In the genomic region with DNA sequence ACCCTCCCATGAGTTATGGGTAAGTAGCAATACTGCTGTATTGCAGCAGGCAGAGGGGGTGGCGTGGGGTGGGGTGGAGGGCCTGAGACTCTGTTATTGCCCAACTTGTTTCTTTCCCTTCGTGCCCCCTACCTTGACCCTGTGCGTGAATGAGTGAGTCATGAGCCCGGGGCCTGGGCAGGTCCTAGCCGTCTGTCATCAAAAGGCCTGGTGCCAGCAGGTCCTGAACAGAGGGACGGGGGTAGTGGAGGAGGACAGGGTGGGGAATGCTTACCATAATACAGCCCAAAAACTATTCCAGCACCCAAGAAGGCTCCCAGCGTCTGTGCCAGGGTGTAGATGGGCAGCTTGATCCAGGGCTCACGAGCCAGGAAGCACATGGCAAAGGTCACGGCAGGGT, we compare ENCODE assay signal across 21 cellular contexts. TPM values are rescaled to one million over a fixed set of nuclear protein-coding genes. Genes with fewer than 3 reads are reported as not detected.
A peak's percentile ranks its signal among the peaks of the same experiment; 100 is the strongest.
DNase-seq lines count a peak whose midpoint lies in the region; ATAC-seq, FAIRE-seq and TF ChIP-seq lines count a peak whose summit lies in the region.
"Had no signal": no experiment of that assay in that cellular context is flagged by ENCODE, and none has a peak within 500 bp of the region (broad histone marks: within the 10 kb centered on the region; RNA-seq: fewer than 3 reads in every experiment).

No MANE protein-coding gene starts in this region.

- H3K9me3 Mint-ChIP-seq in CD4-positive, CD25-positive, alpha-beta regulatory T cell = no peaks in the 10 kb centered on the region
- H3K9me3 Mint-ChIP-seq in osteocyte (ENCODE audit: unreplicated experiment) = no peaks in the 10 kb centered on the region
- H3K9me3 Mint-ChIP-seq: activated naive CD8-positive, alpha-beta T cell treated with anti-CD3 and anti-CD28 coated beads for 36 hours; activated T-cell treated with anti-CD3 and anti-CD28 coated beads, Interleukin-2, amount 50 U/mL, for 4 hours; HFFc6; memory B cell; neural progenitor cell had no signal

- dilution Hi-C loops in endothelial cell of umbilical vein (cut with MboI; ENCODE audit: extremely low pct_ligation_motif_present, low sequenced_read_pairs) = no loop called here

- no peak overlapping the region for H2BK12ac ChIP-seq in neuronal stem cell (ENCODE audit: low read length)

- BruUV-seq in endothelial cell of umbilical vein (replicated peaks; lab: Mats Ljungman, UMichigan) = no TSS peak

- H2AK5ac ChIP-seq in neuronal stem cell (ENCODE audit: low read depth, low read length) = peak overlapping the region; percentile 26

- no peak overlapping the region for H2BK120ac ChIP-seq in neuronal stem cell (ENCODE audit: low read depth, low read length)

- no peak overlapping the region for H3K23ac ChIP-seq in neuronal stem cell (ENCODE audit: low read depth, low read length, poor library complexity)

- H3K9ac ChIP-seq in endothelial cell of umbilical vein (replicated peaks; ENCODE audit: extremely low read depth, insufficient read depth, low read length) (no peak overlapping the region), neuronal stem cell (ENCODE audit: low read depth, low read length, poor library complexity) (no peak overlapping the region)
- H3K9ac ChIP-seq: neural progenitor cell had no signal

- H3K27ac ChIP-seq in CD4-positive, CD25-positive, alpha-beta regulatory T cell (ENCODE audit: insufficient read depth, low read length, poor library complexity, severe bottlenecking) = no peak overlapping the region
- H3K27ac ChIP-seq in endothelial cell of umbilical vein (ENCODE audit: insufficient read depth, low read depth, low read length) (no peak overlapping the region), neuronal stem cell (replicated peaks; ENCODE audit: low read length) (no peak overlapping the region)
- H3K27ac ChIP-seq: neural progenitor cell, SJCRH30, tibial nerve had no signal

- H3K4me1 ChIP-seq in CD4-positive, CD25-positive, alpha-beta regulatory T cell (ENCODE audit: control insufficient read depth, insufficient read depth, low read length, poor library complexity, severe bottlenecking) = peaks cover 46% of the 10 kb centered on the region
- H3K4me1 ChIP-seq in endothelial cell of umbilical vein (ENCODE audit: control insufficient read depth, extremely low read depth, insufficient read depth, low read length) (peaks cover 7% of the 10 kb centered on the region), neuronal stem cell (ENCODE audit: control insufficient read depth in 2 of 2, insufficient read depth in 1 of 2, low read depth in 1 of 2, low read length in 2 of 2) (peaks cover 9 to 33% of the 10 kb centered on the region in 2 donors)

- H2BK15ac ChIP-seq in neuronal stem cell (ENCODE audit: low read length) = no peak overlapping the region

- no peak for TF ChIP-seq CTCF in endothelial cell of umbilical vein (IDR thresholded peaks at IDR 0.05; ENCODE audit: extremely low read depth in 1 of 2, insufficient read depth in 1 of 2, low read depth in 1 of 2, low read length in 2 of 2)
- TF ChIP-seq CTCF in osteocyte (IDR thresholded peaks at IDR 0.05) = no peak

- no peaks in the 10 kb centered on the region for H4K20me1 ChIP-seq in endothelial cell of umbilical vein (replicated peaks; ENCODE audit: control insufficient read depth, extremely low read depth, insufficient read depth, low read length)

- H3K27me3 Mint-ChIP-seq in CD4-positive, CD25-positive, alpha-beta regulatory T cell = no peaks in the 10 kb centered on the region
- H3K27me3 Mint-ChIP-seq in osteocyte (ENCODE audit: unreplicated experiment) = no peaks in the 10 kb centered on the region
- H3K27me3 Mint-ChIP-seq: activated naive CD8-positive, alpha-beta T cell treated with anti-CD3 and anti-CD28 coated beads for 36 hours; memory B cell had no signal

- ATAC-seq in CD4-positive, CD25-positive, alpha-beta regulatory T cell (ENCODE audit: low read depth in 2 of 2) = no peak
- ATAC-seq in GM18511 (IDR thresholded peaks at IDR 0.05; ENCODE audit: unreplicated experiment) (no peak), HG02973 (IDR thresholded peaks at IDR 0.05; ENCODE audit: unreplicated experiment) (no peak)
- ATAC-seq: activated T-cell treated with anti-CD3 and anti-CD28 coated beads, Interleukin-2, amount 50 U/mL, for 4 hours had no signal

- no peak overlapping the region for H3K4ac ChIP-seq in neuronal stem cell (ENCODE audit: low read length)

- no peak for TF ChIP-seq POLR2A in endothelial cell of umbilical vein (IDR thresholded peaks at IDR 0.05; ENCODE audit: low read depth, low read length)

- no peak overlapping the region for H3K4me2 ChIP-seq in endothelial cell of umbilical vein (ENCODE audit: insufficient read depth, low read length)
- H3K4me2 ChIP-seq in neuronal stem cell (ENCODE audit: insufficient read depth, low read length, poor library complexity, severe bottlenecking) = no peak overlapping the region
- H3K4me2 ChIP-seq: neural progenitor cell had no signal

- H4K8ac ChIP-seq in neuronal stem cell (ENCODE audit: low read depth, low read length) = no peak overlapping the region

- H3K14ac ChIP-seq in neuronal stem cell (ENCODE audit: low read length) = no peak overlapping the region

- H3K36me3 Mint-ChIP-seq in CD4-positive, CD25-positive, alpha-beta regulatory T cell = peaks cover 33% of the 10 kb centered on the region
- no peaks in the 10 kb centered on the region for H3K36me3 Mint-ChIP-seq in osteocyte (ENCODE audit: unreplicated experiment)
- H3K36me3 Mint-ChIP-seq: activated naive CD8-positive, alpha-beta T cell treated with anti-CD3 and anti-CD28 coated beads for 36 hours; neural progenitor cell had no signal

- FAIRE-seq in endothelial cell of umbilical vein (lab: Jason Lieb, UNC) = no peak

- H3K9me1 ChIP-seq in endothelial cell of umbilical vein (replicated peaks; ENCODE audit: control insufficient read depth, extremely low read depth, insufficient read depth, low read length) = no peaks in the 10 kb centered on the region

- H3K79me2 ChIP-seq in endothelial cell of umbilical vein (ENCODE audit: control insufficient read depth, insufficient read depth, low read length) = no peaks in the 10 kb centered on the region

- POLR2A ChIA-PET in endothelial cell of umbilical vein (lab: Charles Lee) = no interaction called here

- H2AFZ ChIP-seq in endothelial cell of umbilical vein (ENCODE audit: low read depth, low read length) (no peak overlapping the region), neuronal stem cell (ENCODE audit: low read length) (no peak overlapping the region)
- H2AFZ ChIP-seq: neural progenitor cell had no signal

- no peak overlapping the region for H3K4me3 ChIP-seq in CD4-positive, CD25-positive, alpha-beta regulatory T cell (ENCODE audit: low read depth, low read length)
- no peak overlapping the region for H3K4me3 ChIP-seq in endothelial cell of umbilical vein (replicated peaks in 1 of 3; ENCODE audit: insufficient read depth in 1 of 3, low read depth in 1 of 3, low read length in 3 of 3)
- H3K4me3 ChIP-seq in neuronal stem cell (ENCODE audit: low read length in 2 of 2) = no peak overlapping the region
- H3K4me3 ChIP-seq: neural progenitor cell, SJCRH30, tibial nerve had no signal

- H3K9me3 ChIP-seq in CD4-positive, CD25-positive, alpha-beta regulatory T cell (ENCODE audit: control insufficient read depth in 2 of 2, low read length in 2 of 2) = no peaks in the 10 kb centered on the region
- no peaks in the 10 kb centered on the region for H3K9me3 ChIP-seq in endothelial cell of umbilical vein (replicated peaks; ENCODE audit: control insufficient read depth, insufficient read depth, low read length)
- peaks cover 0 to 1% of the 10 kb centered on the region in 2 donors for H3K9me3 ChIP-seq in neuronal stem cell (replicated peaks in 1 of 2; ENCODE audit: control insufficient read depth in 2 of 2, insufficient read depth in 1 of 2, low read depth in 1 of 2, low read length in 2 of 2)
- H3K9me3 ChIP-seq: SJCRH30, tibial nerve had no signal

- H3K27me3 ChIP-seq in CD4-positive, CD25-positive, alpha-beta regulatory T cell (ENCODE audit: control insufficient read depth, insufficient read depth, low read length) = no peaks in the 10 kb centered on the region
- peaks cover 0 to under 1% of the 10 kb centered on the region in 2 experiments for H3K27me3 ChIP-seq in endothelial cell of umbilical vein (ENCODE audit: control insufficient read depth in 2 of 2, insufficient read depth in 2 of 2, low read length in 2 of 2)
- peaks cover 0 to 57% (median 15%) of the 10 kb centered on the region in 3 experiments for H3K27me3 ChIP-seq in neuronal stem cell (ENCODE audit: control insufficient read depth in 3 of 3, insufficient read depth in 3 of 3, low read depth in 1 of 3, low read length in 3 of 3)
- H3K27me3 ChIP-seq: SJCRH30 had no signal

- peak overlapping the region; percentile 27 for H3K18ac ChIP-seq in neuronal stem cell (ENCODE audit: low read length)

- H3K27ac Mint-ChIP-seq in CD4-positive, CD25-positive, alpha-beta regulatory T cell = no peak overlapping the region
- no peak overlapping the region for H3K27ac Mint-ChIP-seq in osteocyte (ENCODE audit: unreplicated experiment)
- H3K27ac Mint-ChIP-seq: activated naive CD8-positive, alpha-beta T cell treated with anti-CD3 and anti-CD28 coated beads for 36 hours; HFFc6; memory B cell; neural progenitor cell had no signal

- peaks cover 45% of the 10 kb centered on the region for H3K36me3 ChIP-seq in CD4-positive, CD25-positive, alpha-beta regulatory T cell (ENCODE audit: control insufficient read depth, insufficient read depth, low read length)
- no peaks in the 10 kb centered on the region for H3K36me3 ChIP-seq in endothelial cell of umbilical vein (ENCODE audit: control insufficient read depth in 2 of 2, extremely low read depth in 1 of 2, insufficient read depth in 2 of 2, low read length in 2 of 2)
- no peaks in the 10 kb centered on the region for H3K36me3 ChIP-seq in neuronal stem cell (replicated peaks in 1 of 2; ENCODE audit: control insufficient read depth in 2 of 2, insufficient read depth in 2 of 2, low read length in 2 of 2)
- H3K36me3 ChIP-seq: neural progenitor cell, SJCRH30 had no signal

- no peak for DNase-seq in CD4-positive, CD25-positive, alpha-beta regulatory T cell
- DNase-seq in RPMI7951 (ENCODE audit: low read depth) (peak; percentile 57), endothelial cell of umbilical vein (ENCODE audit: low read depth, low spot score) (peak; percentile 17), neuronal stem cell (ENCODE audit: low spot score) (no peak), NCI-H524 treated with DMSO at 0.1 percent for 48 hours (lab: John Stamatoyannopoulos, UW) (no peak), osteocyte (ENCODE audit: extremely low spot score, unreplicated experiment) (no peak)
- DNase-seq: activated CD4-positive, alpha-beta T cell treated with anti-CD3 and anti-CD28 coated beads for 4 hours; activated naive CD8-positive, alpha-beta T cell treated with anti-CD3 and anti-CD28 coated beads for 36 hours; activated T-cell treated with anti-CD3 and anti-CD28 coated beads, Interleukin-2, amount 50 U/mL, for 4 hours; COR-L47; HFFc6; NCI-H1092; NK-92 treated with Interleukin-12 subunit alpha and Interleukin-12 subunit beta, amount 100 ng/mL, for 24 hours; SJCRH30; stimulated activated CD4-positive, alpha-beta T cell treated with anti-CD3 and anti-CD28 coated beads, Interleukin-4, amount 100 ng/mL, for 4 hours; T-helper 9 cell had no signal

- intact Hi-C loops in endothelial cell of umbilical vein (cut with micrococcal nuclease) = no loop called here

- H3K4me3 Mint-ChIP-seq in CD4-positive, CD25-positive, alpha-beta regulatory T cell = peak overlapping the region; percentile 36 to 89 (median 54)
- H3K4me3 Mint-ChIP-seq in osteocyte (ENCODE audit: unreplicated experiment) = no peak overlapping the region
- H3K4me3 Mint-ChIP-seq: activated naive CD8-positive, alpha-beta T cell treated with anti-CD3 and anti-CD28 coated beads for 36 hours; activated T-cell treated with anti-CD3 and anti-CD28 coated beads, Interleukin-2, amount 50 U/mL, for 4 hours; HFFc6; memory B cell; neural progenitor cell had no signal

- H3K4me1 Mint-ChIP-seq in CD4-positive, CD25-positive, alpha-beta regulatory T cell = peaks cover 15 to 67% (median 31%) of the 10 kb centered on the region in 4 donors
- peaks cover 23% of the 10 kb centered on the region for H3K4me1 Mint-ChIP-seq in osteocyte (ENCODE audit: unreplicated experiment)

- no peaks in the 10 kb centered on the region for H3K79me1 ChIP-seq in neuronal stem cell (ENCODE audit: low read depth, low read length)

- no peak overlapping the region for H4K91ac ChIP-seq in neuronal stem cell (ENCODE audit: low read depth, low read length, poor library complexity)

- H2BK5ac ChIP-seq in neuronal stem cell (ENCODE audit: low read length) = no peak overlapping the region

- CTCF ChIA-PET in endothelial cell of umbilical vein (lab: Charles Lee) = interaction anchor here (5.9 kb wide), 1 partner anchor 9 kb away, joined by 57 read pairs; no protein-coding TSS in a partner anchor

- no CpG with 5 or more reads among the region's 9 CpGs for WGBS in neuronal stem cell (ENCODE audit: extremely low coverage in 2 of 2, insufficient read length in 2 of 2, insufficient replicate concordance in 1 of 2), 2 donors

RNA-seq across cellular contexts. Expression of gene AQP3, which starts 4.3 kb away (rescaled TPM):
- total RNA-seq in CD4-positive, CD25-positive, alpha-beta regulatory T cell = 140 TPM
- polyA plus RNA-seq in CD4-positive, CD25-positive, alpha-beta regulatory T cell = 100 to 1,000 TPM; 371 to 543 (median 391) TPM
- 1.4 and 1.6 TPM in 2 replicates for total RNA-seq in RPMI7951 (2014; rRNA removed; shearing (Covaris generic))
- total RNA-seq in endothelial cell of umbilical vein (0.39 and 0.93 TPM in 2 replicates), osteocyte (0.86 and 1.1 TPM in 2 replicates)
- polyA plus RNA-seq in endothelial cell of umbilical vein = 1.8 and 1.9 TPM in 2 replicates
- 0.66 and 0.85 TPM in 2 replicates for polyA plus RNA-seq in endothelial cell of umbilical vein (2011; cell fraction: cytosol; rRNA removed)
- 0.63 and 0.74 TPM in 2 replicates for polyA plus RNA-seq in endothelial cell of umbilical vein (2011; cell fraction: nucleus; rRNA removed)
- polyA plus RNA-seq in endothelial cell of umbilical vein (2012) = 0.78 and 1.1 TPM in 2 replicates
- polyA minus RNA-seq in endothelial cell of umbilical vein = 0.97 and 2.4 TPM in 2 replicates
- polyA minus RNA-seq in endothelial cell of umbilical vein (2011; cell fraction: cytosol; rRNA and poly(A)+ RNA removed) = 186 TPM
- polyA minus RNA-seq in endothelial cell of umbilical vein (2011; cell fraction: nucleus; rRNA and poly(A)+ RNA removed) = 1.2 and 1.8 TPM in 2 replicates
- 0.96 TPM for polyA plus RNA-seq in neuronal stem cell (2013, experiment 1 of 2)
- 1.1 TPM for polyA plus RNA-seq in neuronal stem cell (2013, experiment 2 of 2)

RNA-seq across cellular contexts. Expression of gene NOL6, which starts 30.7 kb away (rescaled TPM):
- 29.4 TPM for total RNA-seq in CD4-positive, CD25-positive, alpha-beta regulatory T cell
- 10 to 100 TPM; 13.4 to 20.5 (median 14.0) TPM for polyA plus RNA-seq in CD4-positive, CD25-positive, alpha-beta regulatory T cell
- total RNA-seq in RPMI7951 (2014; rRNA removed; shearing (Covaris generic)) = 12.9 and 13.2 TPM in 2 replicates
- total RNA-seq in endothelial cell of umbilical vein = 42.3 and 45.1 TPM in 2 replicates
- polyA plus RNA-seq in endothelial cell of umbilical vein = 35.7 and 39.8 TPM in 2 replicates
- polyA plus RNA-seq in endothelial cell of umbilical vein (2011; cell fraction: cytosol; rRNA removed) = 32.2 and 32.9 TPM in 2 replicates
- 107 TPM in 2 replicates for polyA plus RNA-seq in endothelial cell of umbilical vein (2011; cell fraction: nucleus; rRNA removed)
- polyA plus RNA-seq in endothelial cell of umbilical vein (2012) = 35.2 and 42.5 TPM in 2 replicates
- 43.9 and 45.4 TPM in 2 replicates for polyA minus RNA-seq in endothelial cell of umbilical vein
- 28.8 TPM for polyA minus RNA-seq in endothelial cell of umbilical vein (2011; cell fraction: cytosol; rRNA and poly(A)+ RNA removed)
- polyA minus RNA-seq in endothelial cell of umbilical vein (2011; cell fraction: nucleus; rRNA and poly(A)+ RNA removed) = 37.9 and 40.6 TPM in 2 replicates
- 10.4 TPM for polyA plus RNA-seq in neuronal stem cell (2013, experiment 1 of 2)
- polyA plus RNA-seq in neuronal stem cell (2013, experiment 2 of 2) = 10.7 TPM
- total RNA-seq in osteocyte = 34.3 and 34.4 TPM in 2 replicates

RNA-seq across cellular contexts. Expression of gene AQP7, which starts 40.7 kb away (rescaled TPM):
- 0.47 TPM for total RNA-seq in CD4-positive, CD25-positive, alpha-beta regulatory T cell
- 1 to 10 TPM in 1 of 4 donors, under 1 TPM in 3; 0.15 to 1.0 (median 0.32) TPM for polyA plus RNA-seq in CD4-positive, CD25-positive, alpha-beta regulatory T cell
- not detected in 2 replicates for total RNA-seq in RPMI7951 (2014; rRNA removed; shearing (Covaris generic))
- total RNA-seq in endothelial cell of umbilical vein = 2.3 and 3.7 TPM in 2 replicates
- polyA plus RNA-seq in endothelial cell of umbilical vein = not detected in 2 replicates
- polyA plus RNA-seq in endothelial cell of umbilical vein (2011; cell fraction: cytosol; rRNA removed) = not detected in 2 replicates
- 0.14 and 0.45 TPM in 2 replicates for polyA plus RNA-seq in endothelial cell of umbilical vein (2011; cell fraction: nucleus; rRNA removed)
- polyA plus RNA-seq in endothelial cell of umbilical vein (2012) = not detected in 2 replicates
- not detected in 2 replicates for polyA minus RNA-seq in endothelial cell of umbilical vein
- 1.7 TPM for polyA minus RNA-seq in endothelial cell of umbilical vein (2011; cell fraction: cytosol; rRNA and poly(A)+ RNA removed)
- polyA minus RNA-seq in endothelial cell of umbilical vein (2011; cell fraction: nucleus; rRNA and poly(A)+ RNA removed) = not detected in 2 replicates
- polyA plus RNA-seq in neuronal stem cell (2013, experiment 1 of 2) = not detected
- polyA plus RNA-seq in neuronal stem cell (2013, experiment 2 of 2) = not detected
- total RNA-seq in osteocyte = 0.68 TPM in 1 of 2 replicates, not detected in the other
- total RNA-seq: activated naive CD8-positive, alpha-beta T cell treated with anti-CD3 and anti-CD28 coated beads for 36 hours; activated T-cell treated with anti-CD3 and anti-CD28 coated beads, Interleukin-2, amount 50 U/mL, for 4 hours; HFFc6 had no signal

Comparison
In these comparisons a context has a peak if more than half of its experiments do, and no peak if none do; other contexts are left out.
1. DNase-seq: peak in RPMI7951 (single experiment) and endothelial cell of umbilical vein (single experiment); none in CD4-positive, CD25-positive, alpha-beta regulatory T cell (0 of 3), neuronal stem cell (single experiment), NCI-H524 treated with DMSO at 0.1 percent for 48 hours (single experiment) and osteocyte (single experiment).
2. RNA of gene AQP3, which starts 4.3 kb away (total RNA-seq): 140 TPM in CD4-positive, CD25-positive, alpha-beta regulatory T cell (single experiment); 1.4 to 1.6 TPM in RPMI7951, 0.39 to 0.93 TPM in endothelial cell of umbilical vein and 0.86 to 1.1 TPM in osteocyte; every median in the first group is over 10 times any median in the second.